ENCODE assay signal across 8 cellular contexts in the genomic region with DNA sequence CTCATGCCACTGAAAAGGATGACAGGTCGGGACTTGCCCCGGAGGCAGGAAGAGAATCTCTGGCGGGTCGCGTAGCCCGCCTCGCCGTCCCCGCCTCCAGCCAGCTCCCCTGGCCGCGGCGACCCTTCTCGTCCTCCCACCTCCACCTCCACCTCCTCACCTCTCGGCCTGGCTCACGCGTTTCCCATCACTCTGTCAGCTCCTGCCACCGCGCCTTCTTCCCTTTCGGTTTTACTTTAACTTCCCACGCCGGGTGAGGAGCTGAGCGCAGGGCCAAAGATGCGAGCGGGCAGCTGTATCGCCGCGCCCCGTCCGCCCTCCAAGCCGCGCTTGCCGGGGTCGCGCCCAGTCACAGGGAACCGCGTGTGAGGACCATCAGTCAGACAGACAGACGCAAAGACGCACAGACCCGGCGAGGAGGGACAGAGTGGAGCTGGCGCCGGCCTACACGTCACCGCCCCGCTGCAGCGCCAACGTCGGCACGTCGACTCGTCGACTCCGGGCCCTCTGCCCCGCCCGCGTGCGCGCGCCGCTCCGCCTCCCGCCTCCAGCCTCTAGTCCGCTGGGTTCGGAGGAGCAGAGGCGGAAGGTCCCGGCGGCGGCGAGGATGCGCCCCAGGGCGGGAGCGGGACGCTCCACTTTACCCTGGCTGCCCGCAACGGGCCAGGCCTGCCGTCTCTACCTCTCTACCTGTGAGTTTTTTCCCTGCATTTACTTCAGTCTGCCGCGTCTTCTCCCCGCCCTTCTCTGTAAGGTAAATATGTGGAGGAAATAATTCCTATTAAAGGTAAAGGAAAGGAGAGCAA. TPM values are rescaled to one million over a fixed set of nuclear protein-coding genes. Genes with fewer than 3 reads are reported as not detected.
DNase-seq lines count a peak whose midpoint lies in the region; FAIRE-seq and TF ChIP-seq lines count a peak whose summit lies in the region.

A gene with protein sequence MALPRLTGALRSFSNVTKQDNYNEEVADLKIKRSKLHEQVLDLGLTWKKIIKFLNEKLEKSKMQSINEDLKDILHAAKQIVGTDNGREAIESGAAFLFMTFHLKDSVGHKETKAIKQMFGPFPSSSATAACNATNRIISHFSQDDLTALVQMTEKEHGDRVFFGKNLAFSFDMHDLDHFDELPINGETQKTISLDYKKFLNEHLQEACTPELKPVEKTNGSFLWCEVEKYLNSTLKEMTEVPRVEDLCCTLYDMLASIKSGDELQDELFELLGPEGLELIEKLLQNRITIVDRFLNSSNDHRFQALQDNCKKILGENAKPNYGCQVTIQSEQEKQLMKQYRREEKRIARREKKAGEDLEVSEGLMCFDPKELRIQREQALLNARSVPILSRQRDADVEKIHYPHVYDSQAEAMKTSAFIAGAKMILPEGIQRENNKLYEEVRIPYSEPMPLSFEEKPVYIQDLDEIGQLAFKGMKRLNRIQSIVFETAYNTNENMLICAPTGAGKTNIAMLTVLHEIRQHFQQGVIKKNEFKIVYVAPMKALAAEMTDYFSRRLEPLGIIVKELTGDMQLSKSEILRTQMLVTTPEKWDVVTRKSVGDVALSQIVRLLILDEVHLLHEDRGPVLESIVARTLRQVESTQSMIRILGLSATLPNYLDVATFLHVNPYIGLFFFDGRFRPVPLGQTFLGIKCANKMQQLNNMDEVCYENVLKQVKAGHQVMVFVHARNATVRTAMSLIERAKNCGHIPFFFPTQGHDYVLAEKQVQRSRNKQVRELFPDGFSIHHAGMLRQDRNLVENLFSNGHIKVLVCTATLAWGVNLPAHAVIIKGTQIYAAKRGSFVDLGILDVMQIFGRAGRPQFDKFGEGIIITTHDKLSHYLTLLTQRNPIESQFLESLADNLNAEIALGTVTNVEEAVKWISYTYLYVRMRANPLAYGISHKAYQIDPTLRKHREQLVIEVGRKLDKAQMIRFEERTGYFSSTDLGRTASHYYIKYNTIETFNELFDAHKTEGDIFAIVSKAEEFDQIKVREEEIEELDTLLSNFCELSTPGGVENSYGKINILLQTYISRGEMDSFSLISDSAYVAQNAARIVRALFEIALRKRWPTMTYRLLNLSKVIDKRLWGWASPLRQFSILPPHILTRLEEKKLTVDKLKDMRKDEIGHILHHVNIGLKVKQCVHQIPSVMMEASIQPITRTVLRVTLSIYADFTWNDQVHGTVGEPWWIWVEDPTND (N-terminal part only) (minus strand): TSS at position 429 of the 806 bp plus-strand sequence. CDS start 13,332 bp downstream, outside the sequence.

- H3K27me3 ChIP-seq in MM.1S (replicated peaks; ENCODE audit: insufficient read depth, low read length) = no peaks in the 10 kb centered on the region
- H3K27me3 ChIP-seq in SJSA1 (replicated peaks) = no peaks in the 10 kb centered on the region

- H3K27ac ChIP-seq in MM.1S (ENCODE audit: low read length) (peak within 1 kb of the TSS; percentile 95), SJSA1 (peak within 1 kb of the TSS; percentile 91), substantia nigra (ENCODE audit: low read depth, low read length, poor library complexity, severe bottlenecking) (peak within 1 kb of the TSS; percentile 83)

- peak; percentile 97 for DNase-seq in GM03348 (ENCODE audit: low spot score)
- peak; percentile 95 for DNase-seq in HCEC 1CT
- DNase-seq in MM.1S = peak; percentile 93
- peak; percentile 90 to 94 for DNase-seq in SJSA1 (ENCODE audit: low read depth in 1 of 2, low spot score in 2 of 2)
- peak; percentile 64 to 81 (median 70) for DNase-seq in activated naive CD4-positive, alpha-beta T cell (lab: John Stamatoyannopoulos, UW)
- peak; percentile 75 to 82 for DNase-seq in frontal cortex (ENCODE audit: low spot score in 2 of 2)
- DNase-seq in non-pigmented ciliary epithelial cell (ENCODE audit: low read depth) = peak; percentile 37
- peak; percentile 32 to 94 (median 83) for DNase-seq in substantia nigra (lab: John Stamatoyannopoulos, UW)

- peak within 1 kb of the TSS; percentile 96 for H2AFZ ChIP-seq in MM.1S (ENCODE audit: low read length)

- peaks cover 3% of the 10 kb centered on the region; the same call in 1 of the 2 replicates for H3F3A ChIP-seq in MM.1S (ENCODE audit: insufficient read depth, low read length)

- TF ChIP-seq CTCF in MM.1S (IDR thresholded peaks at IDR 0.05; ENCODE audit: low read length) = no peak

- H3K9me3 ChIP-seq in MM.1S (replicated peaks; ENCODE audit: insufficient read depth, low read length) (no peaks in the 10 kb centered on the region), SJSA1 (replicated peaks) (no peaks in the 10 kb centered on the region)

- no peak for FAIRE-seq in frontal cortex (lab: Jason Lieb, UNC)

- peaks cover 50% of the 10 kb centered on the region for H3K79me2 ChIP-seq in MM.1S (ENCODE audit: low read length)

- H3K4me1 ChIP-seq in MM.1S (ENCODE audit: low read length) = peaks cover 10% of the 10 kb centered on the region
- peaks cover 12% of the 10 kb centered on the region for H3K4me1 ChIP-seq in SJSA1 (replicated peaks)

- peak within 1 kb of the TSS; percentile 64 for H3K4me2 ChIP-seq in MM.1S (ENCODE audit: low read depth, low read length)

- H3K9me2 ChIP-seq in MM.1S (replicated peaks; ENCODE audit: insufficient read depth, low read length) = no peaks in the 10 kb centered on the region

- no peaks in the 10 kb centered on the region; the same call in 1 of the 2 replicates for H4K20me1 ChIP-seq in MM.1S (ENCODE audit: insufficient read depth, low read length)

- H3K36me3 ChIP-seq in MM.1S (replicated peaks; ENCODE audit: insufficient read depth, low read length) (0 out of 2 replicates have a peak, but pooled peaks cover 3% of the 10 kb centered on the region), SJSA1 (peaks cover 6% of the 10 kb centered on the region)

- peak within 1 kb of the TSS; percentile 94 for H3K9ac ChIP-seq in MM.1S (ENCODE audit: low read length)

- H3K4me3 ChIP-seq in MM.1S (ENCODE audit: low read length) = peak within 1 kb of the TSS; percentile 97
- peak within 1 kb of the TSS; percentile 80 for H3K4me3 ChIP-seq in SJSA1

RNA-seq across cellular contexts. Expression of the gene that starts here (rescaled TPM):
- 47.2 and 61.8 TPM in 2 replicates for total RNA-seq in SJSA1 (2014; rRNA removed; shearing (Covaris generic))
- 33.0 TPM for total RNA-seq in frontal cortex

Comparison
In these comparisons a context has a peak if more than half of its experiments do, and no peak if none do; other contexts are left out.
1. Peak in every context shown above with its lines: DNase-seq, H3K4me3 ChIP-seq and H3K27ac ChIP-seq.
2. DNase-seq: peak in every context shown above with its lines; median percentile 97 in GM03348; 95 in HCEC 1CT; 93 in MM.1S; 92 in SJSA1; 83 in substantia nigra; 78 in frontal cortex; 70 in activated naive CD4-positive, alpha-beta T cell; 37 in non-pigmented ciliary epithelial cell.